Comparison of ENCODE assay signal across 8 cellular contexts in genomic region chr1:230772457-230773395, GRCh38. TPM values are rescaled to one million over a fixed set of nuclear protein-coding genes. Genes with fewer than 3 reads are reported as not detected.
DNase-seq lines count a peak whose midpoint lies in the region; ATAC-seq and TF ChIP-seq lines count a peak whose summit lies in the region.

No MANE protein-coding gene starts in this region.

- CTCF ChIA-PET in HCT116 (lab: Charles Lee), result interaction anchor here (0.8 to 1.4 kb wide), 4 partner anchors 9 to 131 kb away, joined by 3 to 4 read pairs (median 4); partner anchors contain the start of gene COG2

- BruUV-seq in HCT116 (replicated peaks; lab: Mats Ljungman, UMichigan), result no TSS peak

- intact Hi-C loops in HCT116 (cut with micrococcal nuclease) (loop anchor here (1.0 kb wide), 1 partner anchor 140 kb away; no protein-coding TSS in a partner anchor), esophagus squamous epithelium (cut with DNase I) (no loop called here)

- no peaks in the 10 kb centered on the region for H4K20me1 ChIP-seq in HCT116 (ENCODE audit: insufficient read depth)
- H4K20me1 ChIP-seq in OCI-LY3 (ENCODE audit: insufficient read depth, low read length), result no peaks in the 10 kb centered on the region

- DNase-seq in HCT116 (ENCODE audit: low read depth, low spot score) (no peak), esophagus squamous epithelium (lab: John Stamatoyannopoulos, UW) (no peak), neural crest cell (ENCODE audit: low read depth, low spot score) (no peak), MG63 (no peak)

- no peaks in the 10 kb centered on the region for H3K4me1 Mint-ChIP-seq in neural crest cell

- H3K4me3 Mint-ChIP-seq in neural crest cell, result no peak overlapping the region

- H3K36me3 ChIP-seq in HCT116 (ENCODE audit: control insufficient read depth in 1 of 2, insufficient read depth in 2 of 2, low read length in 2 of 2), result no peaks in the 10 kb centered on the region
- H3K36me3 ChIP-seq in OCI-LY3 (replicated peaks; ENCODE audit: low read depth, low read length), result no peaks in the 10 kb centered on the region
- H3K36me3 ChIP-seq in esophagus squamous epithelium, result no peaks in the 10 kb centered on the region
- H3K36me3 ChIP-seq in MG63, result no peaks in the 10 kb centered on the region

- RAD21 ChIA-PET in HCT116 (lab: Charles Lee; ENCODE audit: low non-redundant PET in 1 of 2, low total read pairs in 2 of 2, uncharacterized antibody in 2 of 2, unreplicated experiment in 2 of 2), result interaction anchor here (0.6 to 1.0 kb wide), 3 partner anchors 24 to 140 kb away, joined by 3 read pairs; no protein-coding TSS in a partner anchor

- no peak overlapping the region for H3K27ac Mint-ChIP-seq in neural crest cell (ENCODE audit: unreplicated experiment)

- H3K4me2 ChIP-seq in HCT116 (ENCODE audit: low read length) (no peak overlapping the region), OCI-LY3 (ENCODE audit: low read length) (peak overlapping the region; percentile 25)

- no peaks in the 10 kb centered on the region for H3K9me3 Mint-ChIP-seq in neural crest cell

- H3K79me2 ChIP-seq in HCT116 (ENCODE audit: insufficient read depth, low read length) (no peaks in the 10 kb centered on the region), OCI-LY3 (ENCODE audit: low read length) (no peaks in the 10 kb centered on the region)

- no peak overlapping the region for H2AFZ ChIP-seq in HCT116 (ENCODE audit: low read depth, low read length, poor library complexity, severe bottlenecking)
- 0 out of 2 replicates have a peak overlapping the region, but pooled peaks have one; percentile 60 for H2AFZ ChIP-seq in OCI-LY3 (ENCODE audit: low read depth, low read length)

- WGBS in esophagus squamous epithelium, 2 donors, result 62 to 76% methylated on average over 6 to 8 of the region's 14 CpGs

- ATAC-seq in HCT116, result peak; percentile 80
- no peak for ATAC-seq in GM19035 (IDR thresholded peaks at IDR 0.05; ENCODE audit: unreplicated experiment)
- no peak for ATAC-seq in HG03565 (IDR thresholded peaks at IDR 0.05; ENCODE audit: unreplicated experiment)
- no peak for ATAC-seq in GM21737 (IDR thresholded peaks at IDR 0.05; ENCODE audit: unreplicated experiment)

- H3K27me3 ChIP-seq in HCT116 (ENCODE audit: insufficient read depth, low read length) (peaks cover 1% of the 10 kb centered on the region; the same call in 1 of the 2 replicates), OCI-LY3 (ENCODE audit: low read depth, low read length) (peaks cover 8% of the 10 kb centered on the region), esophagus squamous epithelium (peaks cover 0 to 18% (median 0%) of the 10 kb centered on the region in 4 donors), MG63 (no peaks in the 10 kb centered on the region)

- H3K27me3 Mint-ChIP-seq in neural crest cell (ENCODE audit: low read depth), result no peaks in the 10 kb centered on the region

- H3K9ac ChIP-seq in HCT116 (ENCODE audit: low read length), result no peak overlapping the region
- H3K9ac ChIP-seq in OCI-LY3 (ENCODE audit: low read length), result no peak overlapping the region

- TF ChIP-seq RAD21 in HCT116 (IDR thresholded peaks at IDR 0.05; ENCODE audit: low read depth), result peak; percentile 79

- no peaks in the 10 kb centered on the region for H3K36me3 Mint-ChIP-seq in neural crest cell (ENCODE audit: low read depth)

- H3K27ac ChIP-seq in HCT116 (ENCODE audit: low read depth, low read length) (no peak overlapping the region), OCI-LY3 (ENCODE audit: low read length) (no peak overlapping the region), esophagus squamous epithelium (no peak overlapping the region)

- H3K4me3 ChIP-seq in HCT116 (replicated peaks in 1 of 2; ENCODE audit: low read depth in 1 of 2, low read length in 2 of 2), result no peak overlapping the region
- H3K4me3 ChIP-seq in OCI-LY3 (ENCODE audit: low read length), result no peak overlapping the region
- H3K4me3 ChIP-seq in esophagus squamous epithelium, result no peak overlapping the region
- H3K4me3 ChIP-seq in MG63, result no peak overlapping the region

- POLR2A ChIA-PET in HCT116 (lab: Charles Lee), result no interaction called here

- TF ChIP-seq POLR2A in HCT116 (IDR thresholded peaks at IDR 0.05; ENCODE audit: borderline replicate concordance, extremely low read depth, insufficient read depth, insufficient read length) (no peak), esophagus squamous epithelium (IDR thresholded peaks at IDR 0.05) (no peak)

- TF ChIP-seq CTCF in HCT116 (IDR thresholded peaks at IDR 0.05 in 2 of 3, conservative IDR thresholded peaks at IDR 0.05 in 1 of 3; ENCODE audit: borderline replicate concordance in 1 of 3, insufficient read depth in 1 of 3, low read depth in 2 of 3, low read length in 2 of 3), result peak; percentile 41 to 57 (median 42); a peak in 5 of 6 replicates
- peak; percentile 48 for TF ChIP-seq CTCF in OCI-LY3 (IDR thresholded peaks at IDR 0.05; ENCODE audit: low read depth, low read length)
- TF ChIP-seq CTCF in esophagus squamous epithelium (IDR thresholded peaks at IDR 0.05), result peak in 5 of 6 experiments; percentile 14 to 48 (median 23)
- peak; percentile 49 for TF ChIP-seq CTCF in neural crest cell (conservative IDR thresholded peaks at IDR 0.05)

- no peaks in the 10 kb centered on the region for H3K4me1 ChIP-seq in HCT116 (ENCODE audit: control insufficient read depth in 1 of 2, insufficient read depth in 2 of 2, low read length in 2 of 2)
- no peaks in the 10 kb centered on the region for H3K4me1 ChIP-seq in OCI-LY3 (ENCODE audit: low read length)
- peaks cover 0 to 15% (median 0%) of the 10 kb centered on the region in 3 donors for H3K4me1 ChIP-seq in esophagus squamous epithelium

- no peaks in the 10 kb centered on the region for H3K9me3 ChIP-seq in HCT116 (ENCODE audit: control insufficient read depth in 1 of 2, insufficient read depth in 1 of 2, low read depth in 1 of 2, low read length in 2 of 2)
- H3K9me3 ChIP-seq in OCI-LY3 (ENCODE audit: insufficient read depth, low read length), result no peaks in the 10 kb centered on the region
- no peaks in the 10 kb centered on the region for H3K9me3 ChIP-seq in esophagus squamous epithelium
- H3K9me3 ChIP-seq in MG63, result no peaks in the 10 kb centered on the region

- no peaks in the 10 kb centered on the region for H3K9me2 ChIP-seq in HCT116 (ENCODE audit: insufficient read depth)

TF ChIP-seq in HCT116, 20 proteins besides CTCF, POLR2A, EP300 and RAD21:
- peak; percentile 23 for TF ChIP-seq YY1 (IDR thresholded peaks at IDR 0.05; ENCODE audit: extremely low read depth, insufficient replicate concordance, low read depth, low read length)
- TF ChIP-seq JUND (IDR thresholded peaks at IDR 0.05), result no peak

RNA-seq across cellular contexts. Expression of gene CAPN9, which starts 25.5 kb away (rescaled TPM):
- total RNA-seq in HCT116 (2021; ENCODE audit: unreplicated experiment), result not detected
- not detected in 2 replicates for polyA plus RNA-seq in HCT116 (2012)
- under 1 TPM in 1 of 4 donors, not detected in 3; 0.38 TPM for total RNA-seq in esophagus squamous epithelium
- total RNA-seq in neural crest cell, result 2.0 and 4.0 TPM in 2 replicates
- total RNA-seq in MG63 (2014; rRNA removed; shearing (Covaris generic); ENCODE audit: low replicate concordance), result not detected in 2 replicates

RNA-seq across cellular contexts. Expression of gene AGT, which starts 58.8 kb away (rescaled TPM):
- 0.93 TPM for total RNA-seq in HCT116 (2021; ENCODE audit: unreplicated experiment)
- 0.04 TPM in 1 of 2 replicates, not detected in the other for polyA plus RNA-seq in HCT116 (2012)
- under 1 TPM in 3 of 4 donors, not detected in 1; 0.21 to 0.95 (median 0.40) TPM for total RNA-seq in esophagus squamous epithelium
- total RNA-seq in neural crest cell, result 0.16 and 0.26 TPM in 2 replicates
- not detected in 2 replicates for total RNA-seq in MG63 (2014; rRNA removed; shearing (Covaris generic); ENCODE audit: low replicate concordance)
